In the genomic region with DNA sequence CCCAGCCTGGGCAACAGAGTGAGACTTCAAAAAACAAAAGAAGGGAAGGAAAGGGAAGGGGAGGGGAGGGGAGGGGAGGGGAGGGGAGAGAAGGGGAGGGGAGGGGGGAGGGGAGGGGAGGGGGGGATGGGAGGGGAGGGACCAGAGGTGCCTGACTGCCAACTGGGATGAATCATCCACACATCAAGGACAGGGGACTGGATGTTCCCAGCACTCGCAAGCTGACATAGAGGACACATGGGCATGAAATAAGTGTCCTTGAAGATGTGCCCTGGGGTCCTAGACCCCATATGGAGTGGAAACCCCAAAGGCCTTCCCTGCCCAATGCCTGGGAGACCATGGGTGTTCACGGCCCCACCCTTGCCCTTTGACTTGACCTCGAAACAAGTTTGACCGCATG, we compare ENCODE assay signal across 17 cellular contexts.
"Had no signal": no experiment of that assay in that cellular context is flagged by ENCODE, and none has a peak within 500 bp of the region (broad histone marks: within the 10 kb centered on the region; RNA-seq: fewer than 3 reads in every experiment).

No MANE protein-coding gene starts in this region.

- H3K36me3 Mint-ChIP-seq: activated CD4-positive, alpha-beta memory T cell treated with anti-CD3 and anti-CD28 coated beads for 36 hours; activated naive CD4-positive, alpha-beta T cell treated with anti-CD3 and anti-CD28 coated beads, Interleukin-2, amount 50 U/mL, for 72 hours; immature natural killer cell; naive B cell; neural progenitor cell; stimulated activated memory B cell treated with anti-CD40 and anti-IgM and Interleukin-4, amounts not matched to agents 10 μg/mL and 1 μg/mL and 100 μg/mL, for 72 hours had no signal

- H3K4me3 Mint-ChIP-seq: activated CD4-positive, alpha-beta memory T cell treated with anti-CD3 and anti-CD28 coated beads for 36 hours; activated CD4-positive, alpha-beta T cell treated with anti-CD3 and anti-CD28 coated beads for 36 hours; activated T-cell treated with anti-CD3 and anti-CD28 coated beads, Interleukin-2, amount 50 U/mL, for 4 hours; immature natural killer cell; naive B cell; neural progenitor cell; stimulated activated memory B cell treated with anti-CD40 and anti-IgM and Interleukin-4, amounts not matched to agents 10 μg/mL and 1 μg/mL and 100 μg/mL, for 72 hours; T-helper 17 cell had no signal

- H3K4me1 Mint-ChIP-seq: activated CD4-positive, alpha-beta T cell treated with anti-CD3 and anti-CD28 coated beads for 36 hours; immature natural killer cell; naive B cell; stimulated activated memory B cell treated with anti-CD40 and anti-IgM and Interleukin-4, amounts not matched to agents 10 μg/mL and 1 μg/mL and 100 μg/mL, for 72 hours had no signal

- DNase-seq: activated effector memory CD4-positive, alpha-beta T cell treated with Interleukin-2 at 50 U/mL for 16 hours; activated T-cell treated with anti-CD3 and anti-CD28 coated beads, Interleukin-2, amount 50 U/mL, for 4 hours; amniotic stem cell; glutamatergic neuron; immature natural killer cell; midbrain; naive B cell; pancreas; stimulated activated CD4-positive, alpha-beta T cell treated with anti-CD3 and anti-CD28 coated beads, Interleukin-12 subunit alpha, Interleukin-12 subunit beta, amount 100 ng/mL, for 4 hours; T-helper 17 cell; tibial artery; uterus had no signal

- H3K9me3 Mint-ChIP-seq: activated CD4-positive, alpha-beta memory T cell treated with anti-CD3 and anti-CD28 coated beads for 36 hours; activated naive CD4-positive, alpha-beta T cell treated with anti-CD3 and anti-CD28 coated beads, Interleukin-2, amount 50 U/mL, for 72 hours; activated T-cell treated with anti-CD3 and anti-CD28 coated beads, Interleukin-2, amount 50 U/mL, for 4 hours; immature natural killer cell; neural progenitor cell; stimulated activated memory B cell treated with anti-CD40 and anti-IgM and Interleukin-4, amounts not matched to agents 10 μg/mL and 1 μg/mL and 100 μg/mL, for 72 hours had no signal

- ATAC-seq: activated T-cell treated with anti-CD3 and anti-CD28 coated beads, Interleukin-2, amount 50 U/mL, for 4 hours; stimulated activated memory B cell treated with anti-CD40 and anti-IgM and Interleukin-4, amounts not matched to agents 10 μg/mL and 1 μg/mL and 100 μg/mL, for 72 hours; T-helper 17 cell had no signal

- H3K27ac Mint-ChIP-seq: activated CD4-positive, alpha-beta memory T cell treated with anti-CD3 and anti-CD28 coated beads for 36 hours; activated CD4-positive, alpha-beta T cell treated with anti-CD3 and anti-CD28 coated beads for 36 hours; activated naive CD4-positive, alpha-beta T cell treated with anti-CD3 and anti-CD28 coated beads, Interleukin-2, amount 50 U/mL, for 72 hours; immature natural killer cell; naive B cell; stimulated activated memory B cell treated with anti-CD40 and anti-IgM and Interleukin-4, amounts not matched to agents 10 μg/mL and 1 μg/mL and 100 μg/mL, for 72 hours; T-helper 17 cell had no signal
